In genomic region chr13:49311816-49312215, GRCh38 we compare ENCODE assay signal across 20 cellular contexts.
DNase-seq lines count a peak whose midpoint lies in the region; ATAC-seq and TF ChIP-seq lines count a peak whose summit lies in the region.
"Had no signal": no experiment of that assay in that cellular context is flagged by ENCODE, and none has a peak within 500 bp of the region (broad histone marks: within the 10 kb centered on the region; RNA-seq: fewer than 3 reads in every experiment).

No MANE protein-coding gene starts in this region.

- no peak overlapping the region for H2BK12ac ChIP-seq in trophoblast cell (ENCODE audit: low read length)

- H4K8ac ChIP-seq in IMR-90 (ENCODE audit: low read depth in 2 of 2, low read length in 2 of 2), result no peak overlapping the region; a peak in 1 of 4 replicates
- no peak overlapping the region for H4K8ac ChIP-seq in trophoblast cell (ENCODE audit: low read depth, low read length)

- H3K4me1 ChIP-seq in BLaER1 treated with 17β-estradiol and CSF1 and Interleukin-3, amounts not matched to agents 10 nM and 100 nM, result peaks cover 14 to 55% (median 25%) of the 10 kb centered on the region in 10 experiments
- peaks cover 30% of the 10 kb centered on the region for H3K4me1 ChIP-seq in IMR-90 (ENCODE audit: control insufficient read depth, insufficient read depth, low read length)
- H3K4me1 ChIP-seq in trophoblast cell (ENCODE audit: control insufficient read depth in 1 of 2, insufficient read depth in 2 of 2, low read length in 2 of 2), result peaks cover 14 to 15% of the 10 kb centered on the region in 2 experiments
- H3K4me1 ChIP-seq: BE2C had no signal

- ATAC-seq in IMR-90 (ENCODE audit: low read depth) (no peak), GM21825 (IDR thresholded peaks at IDR 0.05; ENCODE audit: unreplicated experiment) (no peak)
- ATAC-seq: CD8-positive, alpha-beta T cell; GM12878 had no signal

- H2BK120ac ChIP-seq in IMR-90 (ENCODE audit: low read depth, low read length) (peak overlapping the region; percentile 86; the same call in 1 of the 2 replicates), trophoblast cell (ENCODE audit: insufficient read depth, low read length, poor library complexity) (no peak overlapping the region)

- no TSS peak for BruUV-seq in IMR-90 (replicated peaks; lab: Mats Ljungman, UMichigan)

- no peaks in the 10 kb centered on the region for H3K27me3 ChIP-seq in BLaER1 treated with 17β-estradiol and CSF1 and Interleukin-3, amounts not matched to agents 10 nM and 100 nM
- H3K27me3 ChIP-seq in IMR-90 (ENCODE audit: control insufficient read depth, insufficient read depth, low read length) (no peaks in the 10 kb centered on the region), trophoblast cell (ENCODE audit: insufficient read depth, low read length) (no peaks in the 10 kb centered on the region)
- H3K27me3 ChIP-seq: BE2C had no signal

- POLR2A ChIA-PET in IMR-90 (lab: Charles Lee; ENCODE audit: unreplicated experiment), result no interaction called here

- no peak overlapping the region for H3K56ac ChIP-seq in IMR-90 (ENCODE audit: extremely low read depth, insufficient read depth, low read length)

- H4K5ac ChIP-seq in IMR-90 (ENCODE audit: low read depth, low read length), result no peak overlapping the region

- H3K9me1 ChIP-seq in IMR-90 (ENCODE audit: insufficient read depth, low read length), result peaks cover 30% of the 10 kb centered on the region

- no peak overlapping the region for H3K27ac ChIP-seq in BLaER1 treated with 17β-estradiol and CSF1 and Interleukin-3, amounts not matched to agents 10 nM and 100 nM
- no peak overlapping the region; the same call in 1 of the 2 replicates for H3K27ac ChIP-seq in IMR-90 (ENCODE audit: insufficient read depth, low read length)
- H3K27ac ChIP-seq in trophoblast cell (ENCODE audit: low read depth, low read length), result no peak overlapping the region

- no peak overlapping the region for H3K14ac ChIP-seq in IMR-90 (replicated peaks; ENCODE audit: low read depth, low read length)
- H3K14ac ChIP-seq in trophoblast cell (ENCODE audit: low read length), result no peak overlapping the region

- peaks cover 0 to 14% (median 4%) of the 10 kb centered on the region in 11 experiments; a peak in 6 of 22 replicates for H3K36me3 ChIP-seq in BLaER1 treated with 17β-estradiol and CSF1 and Interleukin-3, amounts not matched to agents 10 nM and 100 nM
- H3K36me3 ChIP-seq in IMR-90 (ENCODE audit: control insufficient read depth, insufficient read depth, low read length) (peaks cover 3% of the 10 kb centered on the region; the same call in 1 of the 2 replicates), trophoblast cell (ENCODE audit: control insufficient read depth in 1 of 2, insufficient read depth in 2 of 2, low read length in 2 of 2) (peaks cover 5 to 10% of the 10 kb centered on the region in 2 experiments)
- H3K36me3 ChIP-seq: BE2C had no signal

- H2AK9ac ChIP-seq in IMR-90 (replicated peaks; ENCODE audit: low read depth, low read length, poor library complexity), result no peak overlapping the region

- H3K79me2 ChIP-seq in trophoblast cell (ENCODE audit: control insufficient read depth, insufficient read depth, low read length, poor library complexity), result peaks cover 2% of the 10 kb centered on the region

- H3K18ac ChIP-seq in IMR-90 (ENCODE audit: low read depth, low read length) (no peak overlapping the region), trophoblast cell (ENCODE audit: low read length) (no peak overlapping the region)

- no peak overlapping the region for H3K4me3 ChIP-seq in BLaER1 treated with 17β-estradiol and CSF1 and Interleukin-3, amounts not matched to agents 10 nM and 100 nM
- H3K4me3 ChIP-seq in IMR-90 (ENCODE audit: insufficient read depth, low read depth, low read length) (no peak overlapping the region), trophoblast cell (ENCODE audit: low read depth, low read length) (no peak overlapping the region)
- H3K4me3 ChIP-seq: GM12878 had no signal

- no peak for TF ChIP-seq RAD21 in IMR-90 (IDR thresholded peaks at IDR 0.05; ENCODE audit: low read length)

- H3K4me2 ChIP-seq in BLaER1 treated with 17β-estradiol and CSF1 and Interleukin-3, amounts not matched to agents 10 nM and 100 nM, result peak overlapping the region in 8 of 11 experiments; percentile 6 to 60 (median 34); a peak in 11 of 22 replicates
- H3K4me2 ChIP-seq in IMR-90 (ENCODE audit: low read depth, low read length) (no peak overlapping the region), trophoblast cell (ENCODE audit: low read length) (no peak overlapping the region)

- no peak for TF ChIP-seq CTCF in IMR-90 (conservative IDR thresholded peaks at IDR 0.05; ENCODE audit: low read depth, low read length)

- H2AK5ac ChIP-seq in IMR-90 (ENCODE audit: low read depth, low read length) (peak overlapping the region; percentile 33; the same call in 1 of the 2 replicates), trophoblast cell (ENCODE audit: low read length) (no peak overlapping the region)

- peak overlapping the region; percentile 57; the same call in 1 of the 2 replicates for H4K91ac ChIP-seq in IMR-90 (ENCODE audit: insufficient read depth, low read depth, low read length)
- no peak overlapping the region for H4K91ac ChIP-seq in trophoblast cell (ENCODE audit: low read depth, low read length)

- TF ChIP-seq POLR2A in IMR-90 (IDR thresholded peaks at IDR 0.05; ENCODE audit: low read depth, low read length), result no peak

- intact Hi-C loops in IMR-90 (cut with micrococcal nuclease), result loop anchor here (5.0 kb wide), 2 partner anchors 45 to 60 kb away; no protein-coding TSS in a partner anchor

- no peak for DNase-seq in IMR-90
- DNase-seq in trophoblast cell, result no peak
- DNase-seq in COLO829 (ENCODE audit: low spot score), result no peak
- DNase-seq: 8988T; ACHN; BE2C; C1 segment of cervical spinal cord; CD4-positive, alpha-beta T cell; CD8-positive, alpha-beta T cell; COR-L47; DMS 273 treated with DMSO at 0.1 percent for 48 hours; DMS153; DMS53; DMS79; DND-41; EL; GDM1 had no signal

- in situ Hi-C loops in IMR-90 (cut with MboI; ENCODE audit: low sequenced_read_pairs), result no loop called here

- H2BK5ac ChIP-seq in IMR-90 (ENCODE audit: low read depth, low read length, poor library complexity, severe bottlenecking), result no peak overlapping the region
- no peak overlapping the region for H2BK5ac ChIP-seq in trophoblast cell (ENCODE audit: low read depth, low read length, poor library complexity)

- H4K20me1 ChIP-seq in BLaER1 treated with 17β-estradiol and CSF1 and Interleukin-3, amounts not matched to agents 10 nM and 100 nM, result no peaks in the 10 kb centered on the region
- H4K20me1 ChIP-seq in IMR-90 (ENCODE audit: insufficient read depth, low read length), result no peaks in the 10 kb centered on the region

- peaks cover 3 to 20% of the 10 kb centered on the region in 2 experiments; a peak in 2 of 4 replicates for H3K79me1 ChIP-seq in IMR-90 (ENCODE audit: low read depth in 1 of 2, low read length in 2 of 2)
- H3K79me1 ChIP-seq in trophoblast cell (ENCODE audit: low read length), result peaks cover 12% of the 10 kb centered on the region

- H3K23ac ChIP-seq in IMR-90 (ENCODE audit: low read depth, low read length) (no peak overlapping the region), trophoblast cell (ENCODE audit: low read length) (no peak overlapping the region)

- peaks cover 0 to 4% (median 0%) of the 10 kb centered on the region in 11 experiments; a peak in 3 of 22 replicates for H3K9me3 ChIP-seq in BLaER1 treated with 17β-estradiol and CSF1 and Interleukin-3, amounts not matched to agents 10 nM and 100 nM (replicated peaks in 1 of 11)
- H3K9me3 ChIP-seq in IMR-90 (ENCODE audit: control insufficient read depth, insufficient read depth, low read length) (no peaks in the 10 kb centered on the region), trophoblast cell (ENCODE audit: insufficient read depth, low read depth, low read length) (no peaks in the 10 kb centered on the region)
- H3K9me3 ChIP-seq: BE2C had no signal

- H2BK15ac ChIP-seq in IMR-90 (ENCODE audit: low read depth, low read length), result peak overlapping the region; percentile 91; the same call in 2 of the 3 replicates

- no peak overlapping the region for H3K9ac ChIP-seq in BLaER1 treated with 17β-estradiol and CSF1 and Interleukin-3, amounts not matched to agents 10 nM and 100 nM
- H3K9ac ChIP-seq in IMR-90 (ENCODE audit: low read depth, low read length) (no peak overlapping the region), trophoblast cell (ENCODE audit: low read length) (no peak overlapping the region)

- H4K12ac ChIP-seq in trophoblast cell (ENCODE audit: low read depth, low read length), result no peak overlapping the region

- dilution Hi-C loops in IMR-90 (cut with HindIII; ENCODE audit: low sequenced_read_pairs, unreplicated experiment), result no loop called here

- peak overlapping the region; percentile 28; the same call in 1 of the 2 replicates for H2BK20ac ChIP-seq in IMR-90 (ENCODE audit: low read depth, low read length)

- CTCF ChIA-PET in IMR-90 (lab: Yijun Ruan, JAX), result interaction anchor here (0.6 kb wide), 1 partner anchor 124 kb away, joined by 5 read pairs; no protein-coding TSS in a partner anchor

- 93% methylated on average over 2 of the region's 6 CpGs; no CpG with 5 or more reads in 1 of the 2 experiments for WGBS in IMR-90 (ENCODE audit: extremely low coverage in 2 of 2, insufficient read length in 1 of 2), 2 experiments
- WGBS in trophoblast cell (ENCODE audit: extremely low coverage, insufficient coverage, insufficient read length), result no CpG with 5 or more reads among the region's 6 CpGs

- H3K4ac ChIP-seq in IMR-90 (ENCODE audit: low read depth, low read length), result peak overlapping the region; percentile 82
- no peak overlapping the region for H3K4ac ChIP-seq in trophoblast cell (ENCODE audit: low read depth, low read length)

- no peak overlapping the region for H2AFZ ChIP-seq in IMR-90 (replicated peaks; ENCODE audit: low read length, poor library complexity)
- H2AFZ ChIP-seq in trophoblast cell (ENCODE audit: insufficient read depth, low read length, poor library complexity), result no peak overlapping the region

TF ChIP-seq in IMR-90, 13 proteins besides CTCF, POLR2A, EP300 and RAD21:
- TF ChIP-seq MAFK (IDR thresholded peaks at IDR 0.05; ENCODE audit: low read depth, low read length), result no peak
- no peak for TF ChIP-seq USF2 (IDR thresholded peaks at IDR 0.05; ENCODE audit: low read depth, low read length)

Comparison
In these comparisons a context has a peak if more than half of its experiments do, and no peak if none do; other contexts are left out.
1. H3K4me2 ChIP-seq: peak in BLaER1 treated with 17β-estradiol and CSF1 and Interleukin-3, amounts not matched to agents 10 nM and 100 nM (8 of 11); none in IMR-90 (single experiment) and trophoblast cell (single experiment).